27 cellular contexts compared by ENCODE assay signal in genomic region chrX:31591355-31591754, GRCh38.
"Had no signal": no experiment of that assay in that cellular context is flagged by ENCODE, and none has a peak within 500 bp of the region (broad histone marks: within the 10 kb centered on the region; RNA-seq: fewer than 3 reads in every experiment).

No MANE protein-coding gene starts in this region.

- H2AFZ ChIP-seq: hepatocyte had no signal

- H3K36me3 ChIP-seq: gastroesophageal sphincter, heart left ventricle, ovary, sigmoid colon, spleen, tibial artery had no signal

- H3K79me2 ChIP-seq: hepatocyte had no signal

- H3K9me3 ChIP-seq: gastroesophageal sphincter, heart left ventricle, ovary, psoas muscle, sigmoid colon, spleen, testis, tibial artery had no signal

- DNase-seq: dorsolateral prefrontal cortex; effector CD4-positive, alpha-beta T cell; foreskin keratinocyte; heart left ventricle; kidney; mesendoderm; midbrain; naive thymus-derived CD4-positive, alpha-beta T cell; nephron progenitor cell; nucleus accumbens; ovary; posterior cingulate gyrus; psoas muscle; right cardiac atrium; sigmoid colon; spleen; stimulated activated CD4-positive, alpha-beta T cell treated with anti-CD3 and anti-CD28 coated beads, Interleukin-4, amount 100 ng/mL, for 4 hours; stimulated activated naive CD8-positive, alpha-beta T cell treated with anti-CD3 and anti-CD28 coated beads, Interleukin-15, Interleukin-2, amounts not matched to agents 100 U/mL and 50 U/mL, for 24 hours; substantia nigra; testis; tibial artery had no signal

- FAIRE-seq: kidney had no signal

- ATAC-seq: esophagus mucosa; gastroesophageal sphincter; left lobe of liver; naive thymus-derived CD4-positive, alpha-beta T cell; stimulated activated memory B cell treated with anti-CD40 and anti-IgM and Interleukin-4, amounts not matched to agents 10 μg/mL and 1 μg/mL and 100 μg/mL, for 72 hours; stimulated activated naive CD8-positive, alpha-beta T cell treated with anti-CD3 and anti-CD28 coated beads, Interleukin-15, Interleukin-2, amounts not matched to agents 100 U/mL and 50 U/mL, for 24 hours had no signal

- H3K27ac ChIP-seq: dorsolateral prefrontal cortex, epithelial cell of prostate, foreskin keratinocyte, gastroesophageal sphincter, heart left ventricle, hepatocyte, ovary, sigmoid colon, spleen, testis, tibial artery had no signal

- H3K27me3 ChIP-seq: foreskin keratinocyte, gastroesophageal sphincter, heart left ventricle, hepatocyte, ovary, sigmoid colon, spleen, testis, tibial artery had no signal

- H3K4me3 ChIP-seq: dorsolateral prefrontal cortex, gastroesophageal sphincter, heart left ventricle, hepatocyte, ovary, psoas muscle, sigmoid colon, spleen, testis, tibial artery had no signal

- H3K4me1 ChIP-seq: gastroesophageal sphincter, spleen, testis had no signal
